In genomic region chr13:94329754-94330551, GRCh38 we compare ENCODE assay signal across 11 cellular contexts.
DNase-seq lines count a peak whose midpoint lies in the region; ATAC-seq, FAIRE-seq and TF ChIP-seq lines count a peak whose summit lies in the region.
"Had no signal": no experiment of that assay in that cellular context is flagged by ENCODE, and none has a peak within 500 bp of the region (broad histone marks: within the 10 kb centered on the region; RNA-seq: fewer than 3 reads in every experiment).

No MANE protein-coding gene starts in this region.

- intact Hi-C loops in activated CD4-positive, alpha-beta T cell treated with anti-CD3 and anti-CD28 coated beads, Interleukin-2, amount 10 ng/mL, durations not matched to agents 24 days and 14 days (cut with micrococcal nuclease) = loop anchor here (1.0 to 10.0 kb wide), 3 partner anchors 16 to 535 kb away; no protein-coding TSS in a partner anchor
- intact Hi-C loops in left ventricle myocardium inferior (cut with micrococcal nuclease) = no loop called here

- H3K4me1 ChIP-seq in left ventricle myocardium inferior = peaks cover 14% of the 10 kb centered on the region

- H3K4me1 Mint-ChIP-seq in activated CD4-positive, alpha-beta T cell treated with anti-CD3 and anti-CD28 coated beads, Interleukin-2, amount 10 ng/mL, durations not matched to agents 24 days and 14 days = peaks cover 49% of the 10 kb centered on the region
- H3K4me1 Mint-ChIP-seq in activated T-helper 17 cell treated with anti-CD3 and anti-CD28 coated beads, Interleukin-2, amount 50 U/mL, for 72 hours = peaks cover 18% of the 10 kb centered on the region

- TF ChIP-seq CTCF in left ventricle myocardium inferior (IDR thresholded peaks at IDR 0.05; ENCODE audit: borderline replicate concordance) = no peak

- no peaks in the 10 kb centered on the region for H3K36me3 ChIP-seq in left ventricle myocardium inferior

- H3K27ac ChIP-seq in left ventricle myocardium inferior (replicated peaks) = peak overlapping the region; percentile 72
- H3K27ac ChIP-seq: C4-2B had no signal

- peaks cover 16% of the 10 kb centered on the region for H3K27me3 Mint-ChIP-seq in activated CD4-positive, alpha-beta T cell treated with anti-CD3 and anti-CD28 coated beads, Interleukin-2, amount 10 ng/mL, durations not matched to agents 24 days and 14 days
- H3K27me3 Mint-ChIP-seq in activated T-helper 17 cell treated with anti-CD3 and anti-CD28 coated beads, Interleukin-2, amount 50 U/mL, for 72 hours = peaks cover 12% of the 10 kb centered on the region

- ATAC-seq in activated T-helper 17 cell treated with anti-CD3 and anti-CD28 coated beads, Interleukin-2, amount 50 U/mL, for 72 hours (replicated peaks) = peak; percentile 82
- ATAC-seq in HG03520 (IDR thresholded peaks at IDR 0.05; ENCODE audit: unreplicated experiment) = no peak

- DNase-seq in activated CD4-positive, alpha-beta T cell treated with anti-CD3 and anti-CD28 coated beads, Interleukin-2, amount 10 ng/mL, durations not matched to agents 24 days and 14 days = peak; percentile 55
- no peak for DNase-seq in activated CD4-positive, alpha-beta T cell treated with anti-CD3 and anti-CD28 coated beads for 4 hours
- no peak for DNase-seq in left ventricle myocardium inferior
- peak; percentile 89 for DNase-seq in stromal cell of bone marrow (ENCODE audit: low read depth)
- DNase-seq in cerebellar cortex (ENCODE audit: low spot score) = no peak
- no peak for DNase-seq in GM12891 (ENCODE audit: insufficient read length, low spot score)
- DNase-seq: NCI-H1048 had no signal

- H3K27me3 ChIP-seq in left ventricle myocardium inferior (ENCODE audit: low read depth) = no peaks in the 10 kb centered on the region

- no peaks in the 10 kb centered on the region for H3K9me3 ChIP-seq in left ventricle myocardium inferior (replicated peaks)

- peak overlapping the region; percentile 32 for H3K27ac Mint-ChIP-seq in activated CD4-positive, alpha-beta T cell treated with anti-CD3 and anti-CD28 coated beads, Interleukin-2, amount 10 ng/mL, durations not matched to agents 24 days and 14 days
- H3K27ac Mint-ChIP-seq in activated T-helper 17 cell treated with anti-CD3 and anti-CD28 coated beads, Interleukin-2, amount 50 U/mL, for 72 hours = peak overlapping the region; percentile 26

- no peak for TF ChIP-seq POLR2A in GM12891 (IDR thresholded peaks at IDR 0.05; ENCODE audit: low read depth, low read length)

- no peak overlapping the region for H3K4me3 ChIP-seq in left ventricle myocardium inferior

- peaks cover 5% of the 10 kb centered on the region for H3K36me3 Mint-ChIP-seq in activated CD4-positive, alpha-beta T cell treated with anti-CD3 and anti-CD28 coated beads, Interleukin-2, amount 10 ng/mL, durations not matched to agents 24 days and 14 days (ENCODE audit: low read depth)
- H3K36me3 Mint-ChIP-seq in activated T-helper 17 cell treated with anti-CD3 and anti-CD28 coated beads, Interleukin-2, amount 50 U/mL, for 72 hours (ENCODE audit: low read depth) = no peaks in the 10 kb centered on the region

- peak overlapping the region; percentile 32 for H3K4me3 Mint-ChIP-seq in activated CD4-positive, alpha-beta T cell treated with anti-CD3 and anti-CD28 coated beads, Interleukin-2, amount 10 ng/mL, durations not matched to agents 24 days and 14 days
- peak overlapping the region; percentile 29 for H3K4me3 Mint-ChIP-seq in activated T-helper 17 cell treated with anti-CD3 and anti-CD28 coated beads, Interleukin-2, amount 50 U/mL, for 72 hours

- FAIRE-seq in GM12891 (lab: Jason Lieb, UNC) = no peak
- FAIRE-seq: islet of Langerhans had no signal

- peaks cover 21% of the 10 kb centered on the region for H3K9me3 Mint-ChIP-seq in activated CD4-positive, alpha-beta T cell treated with anti-CD3 and anti-CD28 coated beads, Interleukin-2, amount 10 ng/mL, durations not matched to agents 24 days and 14 days
- no peaks in the 10 kb centered on the region for H3K9me3 Mint-ChIP-seq in activated T-helper 17 cell treated with anti-CD3 and anti-CD28 coated beads, Interleukin-2, amount 50 U/mL, for 72 hours

TF ChIP-seq in GM12891, 5 proteins besides CTCF, POLR2A, EP300 and RAD21:
- TF ChIP-seq SPI1 (IDR thresholded peaks at IDR 0.05; ENCODE audit: low read depth, low read length) (no peak), POLR2AphosphoS5 (IDR thresholded peaks at IDR 0.05; ENCODE audit: low read depth, low read length) (no peak), TAF1 (IDR thresholded peaks at IDR 0.05; ENCODE audit: low read depth, low read length) (no peak), POU2F2 (IDR thresholded peaks at IDR 0.05; ENCODE audit: low read depth, low read length) (no peak), PAX5 (IDR thresholded peaks at IDR 0.05; ENCODE audit: insufficient read depth, low read length, severe bottlenecking) (no peak)

Comparison
In these comparisons a context has a peak if more than half of its experiments do, and no peak if none do; other contexts are left out.
1. DNase-seq: peak in activated CD4-positive, alpha-beta T cell treated with anti-CD3 and anti-CD28 coated beads, Interleukin-2, amount 10 ng/mL, durations not matched to agents 24 days and 14 days (single experiment) and stromal cell of bone marrow (single experiment); none in activated CD4-positive, alpha-beta T cell treated with anti-CD3 and anti-CD28 coated beads for 4 hours (0 of 2), left ventricle myocardium inferior (single experiment), cerebellar cortex (single experiment) and GM12891 (single experiment).